Comparison of ENCODE assay signal across 21 cellular contexts in the genomic region with DNA sequence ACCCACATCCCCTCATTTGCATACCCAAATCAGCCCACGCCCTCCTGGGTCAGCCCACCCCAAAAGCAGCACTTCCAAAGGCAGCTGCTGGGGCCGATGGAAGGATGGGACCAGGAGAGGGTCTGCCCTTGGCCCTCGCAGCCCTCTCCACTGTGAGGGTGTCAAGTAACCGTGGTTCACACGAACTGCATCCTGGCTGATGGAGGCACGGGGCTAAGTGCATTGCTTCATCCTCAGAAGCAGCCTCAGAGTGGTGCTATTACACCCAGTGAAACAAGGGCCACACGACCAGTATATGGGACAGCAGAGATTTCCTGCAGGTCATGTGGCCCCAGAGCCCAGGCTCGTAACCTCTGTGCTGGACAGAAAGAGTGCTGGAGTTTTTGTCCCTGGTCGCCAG. TPM values are rescaled to one million over a fixed set of nuclear protein-coding genes. Genes with fewer than 3 reads are reported as not detected.
DNase-seq lines count a peak whose midpoint lies in the region; ATAC-seq, FAIRE-seq and TF ChIP-seq lines count a peak whose summit lies in the region.
"Had no signal": no experiment of that assay in that cellular context is flagged by ENCODE, and none has a peak within 500 bp of the region (broad histone marks: within the 10 kb centered on the region; RNA-seq: fewer than 3 reads in every experiment).

No MANE protein-coding gene starts in this region.

- TF ChIP-seq CTCF in IMR-90 (conservative IDR thresholded peaks at IDR 0.05; ENCODE audit: low read depth, low read length) (no peak), kidney (IDR thresholded peaks at IDR 0.05; ENCODE audit: borderline replicate concordance, extremely low read depth, insufficient read depth) (no peak), Caco-2 (IDR thresholded peaks at IDR 0.05; ENCODE audit: insufficient read depth in 1 of 2, low read depth in 1 of 2, low read length in 1 of 2, severe bottlenecking in 1 of 2, unreplicated experiment in 1 of 2) (no peak)

- H3K9ac ChIP-seq in IMR-90 (ENCODE audit: low read depth, low read length) = no peak overlapping the region
- peak overlapping the region in 1 of 2 donors; percentile 51 for H3K9ac ChIP-seq in kidney (ENCODE audit: low read length in 2 of 2)
- H3K9ac ChIP-seq in rectal smooth muscle tissue (ENCODE audit: low read length) = no peak overlapping the region

- peaks cover 5% of the 10 kb centered on the region; the same call in 1 of the 2 replicates for H3K27me3 ChIP-seq in IMR-90 (ENCODE audit: control insufficient read depth, insufficient read depth, low read length)
- H3K27me3 ChIP-seq in rectal smooth muscle tissue (ENCODE audit: control insufficient read depth, insufficient read depth, low read length) = no peaks in the 10 kb centered on the region
- H3K27me3 ChIP-seq in Caco-2 (replicated peaks; ENCODE audit: control insufficient read depth, insufficient read depth, low read length) = no peaks in the 10 kb centered on the region

- H2BK120ac ChIP-seq in IMR-90 (ENCODE audit: low read depth, low read length) = no peak overlapping the region

- H3K4me1 ChIP-seq in IMR-90 (ENCODE audit: control insufficient read depth, insufficient read depth, low read length) = no peaks in the 10 kb centered on the region
- peaks cover 3 to 20% of the 10 kb centered on the region in 2 donors for H3K4me1 ChIP-seq in kidney (ENCODE audit: control insufficient read depth in 1 of 2, insufficient read depth in 1 of 2, low read depth in 1 of 2, low read length in 2 of 2)
- no peaks in the 10 kb centered on the region for H3K4me1 ChIP-seq in rectal smooth muscle tissue (ENCODE audit: control insufficient read depth, insufficient read depth, low read length)
- no peaks in the 10 kb centered on the region for H3K4me1 ChIP-seq in Caco-2

- no peak overlapping the region for H4K91ac ChIP-seq in IMR-90 (ENCODE audit: insufficient read depth, low read depth, low read length)

- H3K4me3 ChIP-seq in IMR-90 (ENCODE audit: insufficient read depth, low read depth, low read length) (no peak overlapping the region), kidney (ENCODE audit: low read length in 2 of 2) (no peak overlapping the region), rectal smooth muscle tissue (ENCODE audit: low read length) (no peak overlapping the region), Caco-2 (ENCODE audit: low read depth, low read length) (no peak overlapping the region)

- H3K9me1 ChIP-seq in IMR-90 (ENCODE audit: insufficient read depth, low read length) = no peaks in the 10 kb centered on the region

- H3K9me3 ChIP-seq in IMR-90 (ENCODE audit: control insufficient read depth, insufficient read depth, low read length) (peaks cover 17% of the 10 kb centered on the region), kidney (ENCODE audit: control insufficient read depth in 1 of 2, low read length in 2 of 2) (peaks cover 0 to 12% of the 10 kb centered on the region in 2 donors), Caco-2 (no peaks in the 10 kb centered on the region)

- H3K23ac ChIP-seq in IMR-90 (ENCODE audit: low read depth, low read length) = no peak overlapping the region

- H3K36me3 ChIP-seq in IMR-90 (ENCODE audit: control insufficient read depth, insufficient read depth, low read length) (no peaks in the 10 kb centered on the region), kidney (ENCODE audit: control insufficient read depth in 1 of 2, insufficient read depth in 2 of 2, low read length in 2 of 2) (no peaks in the 10 kb centered on the region), rectal smooth muscle tissue (ENCODE audit: control insufficient read depth, insufficient read depth, low read length) (no peaks in the 10 kb centered on the region), Caco-2 (ENCODE audit: control insufficient read depth, insufficient read depth, low read length) (no peaks in the 10 kb centered on the region)

- no peak overlapping the region for H4K8ac ChIP-seq in IMR-90 (ENCODE audit: low read depth in 2 of 2, low read length in 2 of 2)

- H2BK15ac ChIP-seq in IMR-90 (ENCODE audit: low read depth, low read length) = no peak overlapping the region

- H3K14ac ChIP-seq in IMR-90 (replicated peaks; ENCODE audit: low read depth, low read length) = no peak overlapping the region

- intact Hi-C loops in IMR-90 (cut with micrococcal nuclease) (no loop called here), kidney (cut with DNase I) (no loop called here), Caco-2 (cut with micrococcal nuclease; ENCODE audit: unreplicated experiment) (no loop called here)

- BruUV-seq in IMR-90 (replicated peaks; lab: Mats Ljungman, UMichigan) (no TSS peak), Caco-2 (replicated peaks; lab: Mats Ljungman, UMichigan) (no TSS peak)

- no peaks in the 10 kb centered on the region for H3K4me1 Mint-ChIP-seq in Caco-2 (ENCODE audit: low read depth, unreplicated experiment)

- no peak for TF ChIP-seq RAD21 in IMR-90 (IDR thresholded peaks at IDR 0.05; ENCODE audit: low read length)

- no peaks in the 10 kb centered on the region for H3K79me1 ChIP-seq in IMR-90 (ENCODE audit: low read depth in 1 of 2, low read length in 2 of 2)

- no peaks in the 10 kb centered on the region for H3K27me3 Mint-ChIP-seq in Caco-2 (ENCODE audit: insufficient read depth, unreplicated experiment)
- H3K27me3 Mint-ChIP-seq: activated T-cell treated with anti-CD3 and anti-CD28 coated beads, Interleukin-2, amount 50 U/mL, for 24 hours had no signal

- dilution Hi-C loops in IMR-90 (cut with HindIII; ENCODE audit: low sequenced_read_pairs, unreplicated experiment) = no loop called here

- no peak overlapping the region for H2BK20ac ChIP-seq in IMR-90 (ENCODE audit: low read depth, low read length)

- H3K4me3 Mint-ChIP-seq in Caco-2 (ENCODE audit: unreplicated experiment) = no peak overlapping the region
- H3K4me3 Mint-ChIP-seq: activated T-cell treated with anti-CD3 and anti-CD28 coated beads, Interleukin-2, amount 50 U/mL, for 24 hours; brain had no signal

- DNase-seq in IMR-90 = no peak
- DNase-seq in cerebellar cortex (ENCODE audit: low spot score) = peak; percentile 14
- DNase-seq in kidney = peak; percentile 73
- DNase-seq in dedifferentiated amniotic fluid mesenchymal stem cell (ENCODE audit: extremely low spot score) = no peak
- no peak for DNase-seq in Caco-2
- DNase-seq: activated CD4-positive, alpha-beta T cell treated with anti-CD3 and anti-CD28 coated beads, Interleukin-2, amount 50 U/mL, for 4 hours; activated T-cell treated with anti-CD3 and anti-CD28 coated beads, Interleukin-2, amount 50 U/mL, for 24 hours; Calu3; effector CD4-positive, alpha-beta T cell; GDM1; NCI-H1694 treated with DMSO at 0.1 percent for 48 hours; NCI-H524 treated with DMSO at 0.1 percent for 48 hours; stimulated activated CD4-positive, alpha-beta T cell treated with anti-CD3 and anti-CD28 coated beads, Interleukin-2, amount 100 ng/mL, for 24 hours had no signal

- H3K18ac ChIP-seq in IMR-90 (ENCODE audit: low read depth, low read length) = no peak overlapping the region

- peaks cover 7% of the 10 kb centered on the region for H3K9me3 Mint-ChIP-seq in Caco-2 (ENCODE audit: unreplicated experiment)

- no peak overlapping the region for H3K27ac Mint-ChIP-seq in Caco-2 (ENCODE audit: unreplicated experiment)
- H3K27ac Mint-ChIP-seq: activated naive CD4-positive, alpha-beta T cell treated with anti-CD3 and anti-CD28 coated beads, Interleukin-2, amount 50 U/mL, for 72 hours; activated T-cell treated with anti-CD3 and anti-CD28 coated beads, Interleukin-2, amount 50 U/mL, for 24 hours; brain had no signal

- no peak for FAIRE-seq in kidney (lab: Jason Lieb, UNC)
- FAIRE-seq: GM12891, TTC549 had no signal

- no peaks in the 10 kb centered on the region for H3K36me3 Mint-ChIP-seq in Caco-2 (ENCODE audit: insufficient read depth, unreplicated experiment)
- H3K36me3 Mint-ChIP-seq: brain had no signal

- no peak overlapping the region for H3K4ac ChIP-seq in IMR-90 (ENCODE audit: low read depth, low read length)

- H3K27ac ChIP-seq in IMR-90 (ENCODE audit: insufficient read depth, low read length) = no peak overlapping the region
- H3K27ac ChIP-seq in kidney (ENCODE audit: low read depth in 2 of 2, low read length in 2 of 2) = peak overlapping the region; percentile 83 to 84
- H3K27ac ChIP-seq in rectal smooth muscle tissue (ENCODE audit: low read depth, low read length) = peak overlapping the region; percentile 40

- H4K5ac ChIP-seq in IMR-90 (ENCODE audit: low read depth, low read length) = no peak overlapping the region

- H2BK5ac ChIP-seq in IMR-90 (ENCODE audit: low read depth, low read length, poor library complexity, severe bottlenecking) = no peak overlapping the region

- ATAC-seq in IMR-90 (ENCODE audit: low read depth) (peak; percentile 37; the same call in 1 of the 2 replicates), HG03095 (IDR thresholded peaks at IDR 0.05; ENCODE audit: unreplicated experiment) (no peak)
- ATAC-seq: activated naive CD4-positive, alpha-beta T cell treated with anti-CD3 and anti-CD28 coated beads, Interleukin-2, amount 50 U/mL, for 72 hours had no signal

- CTCF ChIA-PET in IMR-90 (lab: Yijun Ruan, JAX) = no interaction called here
- CTCF ChIA-PET in Caco-2 (lab: Charles Lee) = no interaction called here

- no peak for TF ChIP-seq POLR2A in IMR-90 (IDR thresholded peaks at IDR 0.05; ENCODE audit: low read depth, low read length)

- H2AFZ ChIP-seq in IMR-90 (replicated peaks; ENCODE audit: low read length, poor library complexity) = peak overlapping the region; percentile 63

- H3K4me2 ChIP-seq in IMR-90 (ENCODE audit: low read depth, low read length) = no peak overlapping the region

- no peaks in the 10 kb centered on the region for H4K20me1 ChIP-seq in IMR-90 (ENCODE audit: insufficient read depth, low read length)

- H2AK9ac ChIP-seq in IMR-90 (replicated peaks; ENCODE audit: low read depth, low read length, poor library complexity) = peak overlapping the region; percentile 23

- in situ Hi-C loops in IMR-90 (cut with MboI; ENCODE audit: low sequenced_read_pairs) = no loop called here

- POLR2A ChIA-PET in IMR-90 (lab: Charles Lee; ENCODE audit: unreplicated experiment) = no interaction called here
- POLR2A ChIA-PET in Caco-2 (lab: Charles Lee) = no interaction called here

- H2AK5ac ChIP-seq in IMR-90 (ENCODE audit: low read depth, low read length) = no peak overlapping the region

- H3K56ac ChIP-seq in IMR-90 (ENCODE audit: extremely low read depth, insufficient read depth, low read length) = no peak overlapping the region

- WGBS in IMR-90 (ENCODE audit: extremely low coverage in 2 of 2, insufficient read length in 1 of 2), 2 experiments = 40% methylated on average over 1 of the region's 9 CpGs; no CpG with 5 or more reads in 1 of the 2 experiments

TF ChIP-seq in IMR-90, 13 proteins besides CTCF, POLR2A, EP300 and RAD21 (continues in another document):
- TF ChIP-seq MXI1 (IDR thresholded peaks at IDR 0.05; ENCODE audit: borderline replicate concordance, low read depth, low read length) (no peak), RFX5 (IDR thresholded peaks at IDR 0.05; ENCODE audit: low read depth, low read length) (no peak)

RNA-seq across cellular contexts. Expression of gene ATP2A3, which starts 13.2 kb away (rescaled TPM):
- total RNA-seq in IMR-90 (2012; rRNA removed) (0.18 and 0.28 TPM in 2 replicates), kidney (52.1 TPM), Caco-2 (2022) (8.0 and 8.2 TPM in 2 replicates)
- polyA plus RNA-seq in IMR-90 (2012; rRNA removed) (0.63 and 0.76 TPM in 2 replicates), kidney (ENCODE audit: insufficient read depth, low read depth, low replicate concordance) (9.4 TPM)
- 0.56 and 1.3 TPM in 2 replicates for polyA plus RNA-seq in IMR-90 (2012; cell fraction: cytosol; rRNA removed)
- polyA plus RNA-seq in IMR-90 (2012; cell fraction: nucleus; rRNA removed; ENCODE audit: low replicate concordance) = 2.3 and 3.6 TPM in 2 replicates
- total RNA-seq: HT1080 had no signal
- polyA plus RNA-seq: neural cell had no signal

Comparison
In these comparisons a context has a peak if more than half of its experiments do, and no peak if none do; other contexts are left out.
1. DNase-seq: peak in cerebellar cortex (single experiment) and kidney (single experiment); none in IMR-90 (single experiment), dedifferentiated amniotic fluid mesenchymal stem cell (single experiment) and Caco-2 (0 of 2).